23 cellular contexts compared by ENCODE assay signal in genomic region chr6:39420300-39421265, GRCh38.
DNase-seq lines count a peak whose midpoint lies in the region; ATAC-seq and TF ChIP-seq lines count a peak whose summit lies in the region.
"Had no signal": no experiment of that assay in that cellular context is flagged by ENCODE, and none has a peak within 500 bp of the region (broad histone marks: within the 10 kb centered on the region; RNA-seq: fewer than 3 reads in every experiment).

No MANE protein-coding gene starts in this region.

- in situ Hi-C loops in astrocyte of the cerebellum (cut with HindIII; ENCODE audit: low sequenced_read_pairs), result no loop called here

- no peak overlapping the region for H3K27ac Mint-ChIP-seq in CD8-positive, alpha-beta T cell
- H3K27ac Mint-ChIP-seq: activated T-helper 2 cell treated with anti-CD3 and anti-CD28 coated beads, Interferon-gamma antibody, Interleukin-2, Interleukin-4, amounts not matched to agents 10 μg/mL and 5 μg/mL and 100 μg/mL, durations not matched to agents 14 hours and 24 hours and 36 hours; endodermal cell; GM23338; mesothelial cell of epicardium; neural progenitor cell had no signal

- H3K27me3 Mint-ChIP-seq in CD8-positive, alpha-beta T cell (ENCODE audit: low read depth), result peaks cover 5% of the 10 kb centered on the region

- POLR2A ChIA-PET in CD8-positive, alpha-beta T cell (lab: Charles Lee), result no interaction called here

- H3K4me1 ChIP-seq in mucosa of descending colon (ENCODE audit: low read depth), result peaks cover 14% of the 10 kb centered on the region
- H3K4me1 ChIP-seq in CD8-positive, alpha-beta T cell (ENCODE audit: insufficient read depth, low read length), result no peaks in the 10 kb centered on the region
- H3K4me1 ChIP-seq: upper lobe of right lung had no signal

- H3K4me1 Mint-ChIP-seq in CD8-positive, alpha-beta T cell (ENCODE audit: low read depth), result no peaks in the 10 kb centered on the region
- H3K4me1 Mint-ChIP-seq: endodermal cell, GM23338 had no signal

- DNase-seq in astrocyte of the cerebellum (ENCODE audit: low read depth), result peak; percentile 47
- peak; percentile 32 for DNase-seq in fibroblast of pulmonary artery (ENCODE audit: low read depth)
- peak in 1 of 3 donors; percentile 80 for DNase-seq in mucosa of descending colon
- DNase-seq in superior temporal gyrus (ENCODE audit: extremely low spot score), result peak; percentile 60
- no peak for DNase-seq in NCI-H146 treated with DMSO at 0.1 percent for 48 hours (lab: John Stamatoyannopoulos, UW; ENCODE audit: unreplicated experiment)
- DNase-seq in CD8-positive, alpha-beta T cell, result no peak
- DNase-seq: activated CD4-positive, alpha-beta T cell treated with anti-CD3 and anti-CD28 coated beads for 48 hours; central memory CD4-positive, alpha-beta T cell; COR-L47; endodermal cell; kidney glomerular epithelial cell; NCI-H2081; NCI-H510A; retina; stimulated activated CD4-positive, alpha-beta T cell treated with anti-CD3 and anti-CD28 coated beads, Interleukin-15, amount 100 ng/mL, for 24 hours; upper lobe of right lung had no signal

- no peaks in the 10 kb centered on the region for H3K36me3 Mint-ChIP-seq in CD8-positive, alpha-beta T cell
- H3K36me3 Mint-ChIP-seq: mesothelial cell of epicardium, neural progenitor cell had no signal

- intact Hi-C loops in mucosa of descending colon (cut with DNase I, micrococcal nuclease), result no loop called here
- intact Hi-C loops in CD8-positive, alpha-beta T cell (cut with DNase I, micrococcal nuclease), result no loop called here

- ATAC-seq in mucosa of descending colon, result peak; percentile 78
- ATAC-seq in CD8-positive, alpha-beta T cell, result no peak
- ATAC-seq in GM21529 (IDR thresholded peaks at IDR 0.05; ENCODE audit: unreplicated experiment), result no peak
- no peak for ATAC-seq in GM21717 (IDR thresholded peaks at IDR 0.05; ENCODE audit: unreplicated experiment)
- ATAC-seq: upper lobe of right lung had no signal

- H3K27ac ChIP-seq in CD8-positive, alpha-beta T cell (ENCODE audit: low read depth, low read length), result no peak overlapping the region
- H3K27ac ChIP-seq: KMS-11, neural progenitor cell, upper lobe of right lung had no signal

- no peaks in the 10 kb centered on the region for H3K9me3 Mint-ChIP-seq in CD8-positive, alpha-beta T cell
- H3K9me3 Mint-ChIP-seq: activated T-helper 2 cell treated with anti-CD3 and anti-CD28 coated beads, Interferon-gamma antibody, Interleukin-2, Interleukin-4, amounts not matched to agents 10 μg/mL and 5 μg/mL and 100 μg/mL, durations not matched to agents 14 hours and 24 hours and 36 hours; endodermal cell; GM23338; mesothelial cell of epicardium; neural progenitor cell had no signal

- H3K36me3 ChIP-seq in mucosa of descending colon (ENCODE audit: low read depth), result no peaks in the 10 kb centered on the region
- no peaks in the 10 kb centered on the region for H3K36me3 ChIP-seq in CD8-positive, alpha-beta T cell (ENCODE audit: insufficient read depth, low read length)
- H3K36me3 ChIP-seq: neural progenitor cell, upper lobe of right lung had no signal

- TF ChIP-seq CTCF in astrocyte of the cerebellum (IDR thresholded peaks at IDR 0.05; ENCODE audit: low read depth, low read length, missing control alignments), result no peak
- TF ChIP-seq CTCF in fibroblast of pulmonary artery (IDR thresholded peaks at IDR 0.05; ENCODE audit: low read length, missing control alignments), result no peak
- no peak for TF ChIP-seq CTCF in mucosa of descending colon (IDR thresholded peaks at IDR 0.05)
- TF ChIP-seq CTCF in CD8-positive, alpha-beta T cell (IDR thresholded peaks at IDR 0.05), result no peak

- H3K4me3 ChIP-seq in astrocyte of the cerebellum (ENCODE audit: low read depth, low read length) (no peak overlapping the region), fibroblast of pulmonary artery (replicated peaks; ENCODE audit: low read depth, low read length) (no peak overlapping the region), mucosa of descending colon (no peak overlapping the region)
- no peak overlapping the region for H3K4me3 ChIP-seq in CD8-positive, alpha-beta T cell (ENCODE audit: low read depth, low read length)
- H3K4me3 ChIP-seq: GM23338, neural progenitor cell, upper lobe of right lung had no signal

- CTCF ChIA-PET in CD8-positive, alpha-beta T cell (lab: Charles Lee), result no interaction called here

- no peak overlapping the region for H3K4me3 Mint-ChIP-seq in CD8-positive, alpha-beta T cell
- H3K4me3 Mint-ChIP-seq: endodermal cell, GM23338, mesothelial cell of epicardium, neural progenitor cell had no signal

- H3K27me3 ChIP-seq in CD8-positive, alpha-beta T cell (ENCODE audit: insufficient read depth, low read length), result no peaks in the 10 kb centered on the region
- H3K27me3 ChIP-seq: neural progenitor cell, upper lobe of right lung had no signal

- H3K9me3 ChIP-seq in mucosa of descending colon, result no peaks in the 10 kb centered on the region
- no peaks in the 10 kb centered on the region for H3K9me3 ChIP-seq in CD8-positive, alpha-beta T cell (ENCODE audit: low read length)
- H3K9me3 ChIP-seq: upper lobe of right lung had no signal

Comparison
In these comparisons a context has a peak if more than half of its experiments do, and no peak if none do; other contexts are left out.
1. DNase-seq: peak in astrocyte of the cerebellum (single experiment), fibroblast of pulmonary artery (single experiment) and superior temporal gyrus (single experiment); none in NCI-H146 treated with DMSO at 0.1 percent for 48 hours (single experiment) and CD8-positive, alpha-beta T cell (0 of 7).